8 cellular contexts compared by ENCODE assay signal in the genomic region with DNA sequence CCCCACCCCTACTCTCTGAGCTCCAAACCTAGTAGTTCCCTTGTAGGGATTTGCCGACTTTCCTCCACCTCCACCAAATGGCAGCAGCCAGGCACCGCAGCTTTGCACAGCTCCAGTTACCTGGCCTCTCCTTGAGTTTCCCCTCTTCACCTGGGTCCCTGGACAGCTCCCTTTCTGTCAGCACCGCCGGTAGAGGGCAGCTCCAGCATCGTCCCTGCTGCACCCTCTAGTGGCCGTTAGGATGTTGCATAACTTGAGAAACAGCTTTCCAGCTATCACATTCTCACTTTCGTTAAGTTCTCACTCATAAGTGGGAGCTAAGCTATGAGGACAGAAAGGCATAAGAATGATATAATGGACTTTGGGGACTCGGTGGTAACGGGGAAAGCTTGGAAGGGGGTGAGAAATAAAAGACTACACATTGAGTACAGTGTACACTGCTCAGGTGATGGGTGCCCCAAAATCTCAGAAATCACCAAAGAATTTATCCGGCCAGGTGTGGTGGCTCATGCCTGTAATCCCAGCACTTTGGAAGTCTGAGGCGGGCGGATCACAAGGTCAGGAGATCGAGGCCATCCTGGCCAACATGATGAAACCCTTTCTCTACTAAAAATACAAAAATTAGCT.
DNase-seq lines count a peak whose midpoint lies in the region; ATAC-seq and TF ChIP-seq lines count a peak whose summit lies in the region.

No MANE protein-coding gene starts in this region.

- DNase-seq in COLO829 (ENCODE audit: low spot score) (peak; percentile 61), NCI-H526 treated with DMSO at 0.1 percent for 48 hours (lab: John Stamatoyannopoulos, UW) (peak; percentile 90), mesothelial cell of epicardium (ENCODE audit: low spot score in 2 of 2, unreplicated experiment in 2 of 2) (peak; percentile 60 to 81)
- DNase-seq in activated CD4-positive, alpha-beta T cell treated with anti-CD3 and anti-CD28 coated beads, Interleukin-2, amount 50 U/mL, for 4 hours: peak; percentile 38 to 41
- DNase-seq in effector memory CD8-positive, alpha-beta T cell: peak; percentile 44 to 50 (median 49)
- peak; percentile 38 for DNase-seq in stimulated activated CD8-positive, alpha-beta memory T cell treated with anti-CD3 and anti-CD28 coated beads, Interleukin-4, amount 100 ng/mL, for 24 hours (ENCODE audit: low read depth)

- ATAC-seq in GM19463 (IDR thresholded peaks at IDR 0.05; ENCODE audit: unreplicated experiment) (peak; percentile 100), HG03558 (IDR thresholded peaks at IDR 0.05; ENCODE audit: extremely low read depth, unreplicated experiment) (peak; percentile 98)
- peak; percentile 87 for ATAC-seq in effector memory CD8-positive, alpha-beta T cell (replicated peaks)

- peak; percentile 85 for TF ChIP-seq CTCF in mesothelial cell of epicardium (IDR thresholded peaks at IDR 0.05; ENCODE audit: unreplicated experiment)

- H3K27ac Mint-ChIP-seq in effector memory CD8-positive, alpha-beta T cell: no peak overlapping the region
- H3K27ac Mint-ChIP-seq in mesothelial cell of epicardium: no peak overlapping the region

- no peaks in the 10 kb centered on the region for H3K9me3 Mint-ChIP-seq in effector memory CD8-positive, alpha-beta T cell
- H3K9me3 Mint-ChIP-seq in mesothelial cell of epicardium: no peaks in the 10 kb centered on the region

- peaks cover 6 to 9% of the 10 kb centered on the region in 2 donors for H3K27me3 Mint-ChIP-seq in effector memory CD8-positive, alpha-beta T cell
- H3K27me3 Mint-ChIP-seq in mesothelial cell of epicardium (ENCODE audit: low read depth): peaks cover 14% of the 10 kb centered on the region

- H3K4me3 Mint-ChIP-seq in effector memory CD8-positive, alpha-beta T cell: no peak overlapping the region
- no peak overlapping the region for H3K4me3 Mint-ChIP-seq in mesothelial cell of epicardium

- no peaks in the 10 kb centered on the region for H3K4me1 Mint-ChIP-seq in effector memory CD8-positive, alpha-beta T cell (ENCODE audit: low read depth in 2 of 2)
- no peaks in the 10 kb centered on the region for H3K4me1 Mint-ChIP-seq in mesothelial cell of epicardium

- H3K36me3 Mint-ChIP-seq in effector memory CD8-positive, alpha-beta T cell (ENCODE audit: insufficient read depth): no peaks in the 10 kb centered on the region
- H3K36me3 Mint-ChIP-seq in mesothelial cell of epicardium: no peaks in the 10 kb centered on the region

Comparison
In these comparisons a context has a peak if more than half of its experiments do, and no peak if none do; other contexts are left out.
1. Peak in every context shown above with its lines: DNase-seq and ATAC-seq.
2. DNase-seq: peak in every context shown above with its lines; median percentile 90 in NCI-H526 treated with DMSO at 0.1 percent for 48 hours; 70 in mesothelial cell of epicardium; 61 in COLO829; 49 in effector memory CD8-positive, alpha-beta T cell; 40 in activated CD4-positive, alpha-beta T cell treated with anti-CD3 and anti-CD28 coated beads, Interleukin-2, amount 50 U/mL, for 4 hours; 38 in stimulated activated CD8-positive, alpha-beta memory T cell treated with anti-CD3 and anti-CD28 coated beads, Interleukin-4, amount 100 ng/mL, for 24 hours.